Comparison of ENCODE assay signal across 12 cellular contexts in genomic region chr6:137222376-137222775, GRCh38. TPM values are rescaled to one million over a fixed set of nuclear protein-coding genes. Genes with fewer than 3 reads are reported as not detected.
DNase-seq lines count a peak whose midpoint lies in the region; ATAC-seq, FAIRE-seq and TF ChIP-seq lines count a peak whose summit lies in the region.
"Had no signal": no experiment of that assay in that cellular context is flagged by ENCODE, and none has a peak within 500 bp of the region (broad histone marks: within the 10 kb centered on the region; RNA-seq: fewer than 3 reads in every experiment).

No MANE protein-coding gene starts in this region.

- TF ChIP-seq POLR2A in Peyer's patch (IDR thresholded peaks at IDR 0.05) (no peak), endothelial cell of umbilical vein (IDR thresholded peaks at IDR 0.05; ENCODE audit: low read depth, low read length) (no peak), spleen (IDR thresholded peaks at IDR 0.05) (peak in 1 of 3 donors; percentile 29)

- H3K27ac ChIP-seq in HL-60 (replicated peaks) (peak overlapping the region; percentile 91), Peyer's patch (peak overlapping the region; percentile 54 to 74 (median 60)), endothelial cell of umbilical vein (ENCODE audit: insufficient read depth, low read depth, low read length) (peak overlapping the region; percentile 35), spleen (peak overlapping the region; percentile 7 to 100 (median 99))

- POLR2A ChIA-PET in endothelial cell of umbilical vein (lab: Charles Lee) = interaction anchor here (1.0 kb wide), 1 partner anchor 12 kb away, joined by 5 read pairs; no protein-coding TSS in a partner anchor

- CTCF ChIA-PET in endothelial cell of umbilical vein (lab: Charles Lee) = interaction anchor here (0.9 to 1.8 kb wide), 9 partner anchors 9 to 128 kb away, joined by 3 to 7 read pairs (median 4); no protein-coding TSS in a partner anchor

- no peak overlapping the region for H3K4me3 ChIP-seq in HL-60 (replicated peaks; ENCODE audit: insufficient read depth, low read length)
- no peak overlapping the region for H3K4me3 ChIP-seq in Peyer's patch
- H3K4me3 ChIP-seq in endothelial cell of umbilical vein (replicated peaks in 1 of 3; ENCODE audit: insufficient read depth in 1 of 3, low read depth in 1 of 3, low read length in 3 of 3) = no peak overlapping the region
- H3K4me3 ChIP-seq in spleen = peak overlapping the region in 1 of 8 donors; percentile 52

- H3K4me1 ChIP-seq in Peyer's patch (peaks cover 0 to 39% (median 18%) of the 10 kb centered on the region in 4 donors), endothelial cell of umbilical vein (ENCODE audit: control insufficient read depth, extremely low read depth, insufficient read depth, low read length) (peaks cover 36% of the 10 kb centered on the region), spleen (peaks cover 52 to 92% (median 82%) of the 10 kb centered on the region in 6 donors)

- peaks cover 12% of the 10 kb centered on the region for H3K79me2 ChIP-seq in endothelial cell of umbilical vein (ENCODE audit: control insufficient read depth, insufficient read depth, low read length)

- FAIRE-seq in endothelial cell of umbilical vein (lab: Jason Lieb, UNC) = peak; percentile 91
- FAIRE-seq: colon had no signal

- no peaks in the 10 kb centered on the region for H3K9me1 ChIP-seq in endothelial cell of umbilical vein (replicated peaks; ENCODE audit: control insufficient read depth, extremely low read depth, insufficient read depth, low read length)

- H3K4me2 ChIP-seq in endothelial cell of umbilical vein (ENCODE audit: insufficient read depth, low read length) = peak overlapping the region; percentile 72

- H3K27me3 ChIP-seq in HL-60 (ENCODE audit: insufficient read depth, poor library complexity, severe bottlenecking) = no peaks in the 10 kb centered on the region
- no peaks in the 10 kb centered on the region for H3K27me3 ChIP-seq in Peyer's patch
- no peaks in the 10 kb centered on the region for H3K27me3 ChIP-seq in endothelial cell of umbilical vein (ENCODE audit: control insufficient read depth in 2 of 2, insufficient read depth in 2 of 2, low read length in 2 of 2)
- no peaks in the 10 kb centered on the region for H3K27me3 ChIP-seq in spleen (replicated peaks in 1 of 7)

- no peak overlapping the region for H3K9ac ChIP-seq in endothelial cell of umbilical vein (replicated peaks; ENCODE audit: extremely low read depth, insufficient read depth, low read length)

- no peak for ATAC-seq in GM19397 (IDR thresholded peaks at IDR 0.05; ENCODE audit: unreplicated experiment)
- no peak for ATAC-seq in HG02852 (IDR thresholded peaks at IDR 0.05; ENCODE audit: unreplicated experiment)
- ATAC-seq in GM19328 (IDR thresholded peaks at IDR 0.05; ENCODE audit: unreplicated experiment) = no peak

- BruUV-seq in endothelial cell of umbilical vein (replicated peaks; lab: Mats Ljungman, UMichigan) = no TSS peak

- 27 to 44% (median 37%) methylated on average over 3 of the region's 3 CpGs for WGBS in spleen, 5 donors

- DNase-seq in HL-60 (ENCODE audit: low read depth in 1 of 2, low spot score in 1 of 2) = peak in 1 of 2 experiments; percentile 81
- no peak for DNase-seq in Peyer's patch
- DNase-seq in endothelial cell of umbilical vein (ENCODE audit: low read depth, low spot score) = peak; percentile 85
- no peak for DNase-seq in spleen
- no peak for DNase-seq in NCI-H1694 (lab: John Stamatoyannopoulos, UW)
- DNase-seq: NK-92 treated with Interleukin-12 subunit alpha and Interleukin-12 subunit beta, amount 100 ng/mL, for 24 hours had no signal

- no peaks in the 10 kb centered on the region for H3K9me3 ChIP-seq in Peyer's patch
- H3K9me3 ChIP-seq in endothelial cell of umbilical vein (replicated peaks; ENCODE audit: control insufficient read depth, insufficient read depth, low read length) = no peaks in the 10 kb centered on the region
- H3K9me3 ChIP-seq in spleen = no peaks in the 10 kb centered on the region

- peak overlapping the region; percentile 69 for H2AFZ ChIP-seq in endothelial cell of umbilical vein (ENCODE audit: low read depth, low read length)

- H3K36me3 ChIP-seq in Peyer's patch (no peaks in the 10 kb centered on the region), endothelial cell of umbilical vein (ENCODE audit: control insufficient read depth in 2 of 2, extremely low read depth in 1 of 2, insufficient read depth in 2 of 2, low read length in 2 of 2) (no peaks in the 10 kb centered on the region), spleen (no peaks in the 10 kb centered on the region)

- dilution Hi-C loops in endothelial cell of umbilical vein (cut with MboI; ENCODE audit: extremely low pct_ligation_motif_present, low sequenced_read_pairs) = no loop called here

- no peaks in the 10 kb centered on the region for H4K20me1 ChIP-seq in endothelial cell of umbilical vein (replicated peaks; ENCODE audit: control insufficient read depth, extremely low read depth, insufficient read depth, low read length)

- intact Hi-C loops in endothelial cell of umbilical vein (cut with micrococcal nuclease) (loop anchor here (5.0 kb wide), 1 partner anchor 935 kb away; the partner anchor contains the start of gene BCLAF1), spleen (cut with DNase I; ENCODE audit: low total_unique reads) (no loop called here)

- TF ChIP-seq CTCF in HL-60 (IDR thresholded peaks at IDR 0.05; ENCODE audit: insufficient read depth, low read length) (no peak), Peyer's patch (IDR thresholded peaks at IDR 0.05) (no peak), endothelial cell of umbilical vein (IDR thresholded peaks at IDR 0.05; ENCODE audit: extremely low read depth in 1 of 2, insufficient read depth in 1 of 2, low read depth in 1 of 2, low read length in 2 of 2) (no peak), spleen (IDR thresholded peaks at IDR 0.05 in 8 of 11, conservative IDR thresholded peaks at IDR 0.05 in 3 of 11) (no peak)

TF ChIP-seq in endothelial cell of umbilical vein, 7 proteins besides CTCF, POLR2A, EP300 and RAD21:
- TF ChIP-seq MAX (IDR thresholded peaks at IDR 0.05; ENCODE audit: insufficient read depth, insufficient read length) = no peak
- no peak for TF ChIP-seq JUN (IDR thresholded peaks at IDR 0.05; ENCODE audit: borderline replicate concordance, insufficient read depth, insufficient read length, low read depth)
- no peak for TF ChIP-seq POLR2AphosphoS5 (IDR thresholded peaks at IDR 0.05; ENCODE audit: insufficient read depth, low read depth, low read length)
- no peak for TF ChIP-seq EZH2 (IDR thresholded peaks at IDR 0.05; ENCODE audit: borderline replicate concordance, low read depth, low read length, severe bottlenecking)
- no peak for TF ChIP-seq MYC (IDR thresholded peaks at IDR 0.05; ENCODE audit: low read depth, low read length)
- no peak for TF ChIP-seq GATA2 (IDR thresholded peaks at IDR 0.05; ENCODE audit: insufficient read depth, insufficient read length, low read depth, low read length)
- TF ChIP-seq FOS (IDR thresholded peaks at IDR 0.05; ENCODE audit: borderline replicate concordance, insufficient read depth, low read length) = no peak

RNA-seq across cellular contexts. Expression of gene IFNGR1, which starts 3.2 kb away (rescaled TPM):
- total RNA-seq in Peyer's patch (100 to 1,000 TPM in 1 of 4 donors, 10 to 100 TPM in 3; 44.6 to 136 (median 75.6) TPM), endothelial cell of umbilical vein (27.5 and 31.2 TPM in 2 replicates), spleen (100 to 1,000 TPM; 146 to 291 (median 232) TPM)
- polyA plus RNA-seq in endothelial cell of umbilical vein (14.3 and 19.1 TPM in 2 replicates), spleen (100 to 1,000 TPM; 119 to 150 (median 122) TPM)
- polyA plus RNA-seq in endothelial cell of umbilical vein (2011; cell fraction: cytosol; rRNA removed) = 20.6 and 25.8 TPM in 2 replicates
- polyA plus RNA-seq in endothelial cell of umbilical vein (2011; cell fraction: nucleus; rRNA removed) = 26.0 and 33.4 TPM in 2 replicates
- 33.7 and 38.5 TPM in 2 replicates for polyA plus RNA-seq in endothelial cell of umbilical vein (2012)
- 71.0 and 77.5 TPM in 2 replicates for polyA minus RNA-seq in endothelial cell of umbilical vein
- 10.3 TPM for polyA minus RNA-seq in endothelial cell of umbilical vein (2011; cell fraction: cytosol; rRNA and poly(A)+ RNA removed)
- polyA minus RNA-seq in endothelial cell of umbilical vein (2011; cell fraction: nucleus; rRNA and poly(A)+ RNA removed) = 39.0 and 43.9 TPM in 2 replicates

RNA-seq across cellular contexts. Expression of gene IL22RA2, which starts 48.9 kb away (rescaled TPM):
- total RNA-seq in Peyer's patch (not detected), endothelial cell of umbilical vein (not detected in 2 replicates), spleen (1 to 10 TPM in 1 of 7 donors, under 1 TPM in 2, not detected in 4; 0.19 to 2.1 (median 0.25) TPM)
- polyA plus RNA-seq in endothelial cell of umbilical vein (not detected in 2 replicates), spleen (under 1 TPM in 2 of 3 donors, not detected in 1; 0.06 to 0.07 TPM)
- polyA plus RNA-seq in endothelial cell of umbilical vein (2011; cell fraction: cytosol; rRNA removed) = not detected in 2 replicates
- not detected in 2 replicates for polyA plus RNA-seq in endothelial cell of umbilical vein (2011; cell fraction: nucleus; rRNA removed)
- not detected in 2 replicates for polyA plus RNA-seq in endothelial cell of umbilical vein (2012)
- not detected in 2 replicates for polyA minus RNA-seq in endothelial cell of umbilical vein
- not detected for polyA minus RNA-seq in endothelial cell of umbilical vein (2011; cell fraction: cytosol; rRNA and poly(A)+ RNA removed)
- polyA minus RNA-seq in endothelial cell of umbilical vein (2011; cell fraction: nucleus; rRNA and poly(A)+ RNA removed) = not detected in 2 replicates
- total RNA-seq: activated T-helper 2 cell treated with anti-CD3 and anti-CD28 coated beads, Interferon-gamma antibody, Interleukin-2, Interleukin-4, amounts not matched to agents 10 μg/mL and 5 μg/mL and 100 μg/mL, durations not matched to agents 14 hours and 24 hours and 36 hours; M059J had no signal

Comparison
In these comparisons a context has a peak if more than half of its experiments do, and no peak if none do; other contexts are left out.
1. H3K27ac ChIP-seq: peak in every context shown above with its lines; median percentile 99 in spleen; 91 in HL-60; 60 in Peyer's patch; 35 in endothelial cell of umbilical vein.